Comparison of ENCODE assay signal across 8 cellular contexts in genomic region chr6:38570750-38571149, GRCh38.
A peak's percentile ranks its signal among the peaks of the same experiment; 100 is the strongest.
DNase-seq lines count a peak whose midpoint lies in the region; ATAC-seq, FAIRE-seq and TF ChIP-seq lines count a peak whose summit lies in the region.

No MANE protein-coding gene starts in this region.

- no peak for TF ChIP-seq EP300 in K562 (IDR thresholded peaks at IDR 0.05; ENCODE audit: low read length)

- no peaks in the 10 kb centered on the region for H3K79me2 ChIP-seq in DND-41 (ENCODE audit: insufficient read depth, low read length)
- H3K79me2 ChIP-seq in KMS-11 (ENCODE audit: insufficient read depth, low read depth) = no peaks in the 10 kb centered on the region
- no peaks in the 10 kb centered on the region for H3K79me2 ChIP-seq in K562 (ENCODE audit: control insufficient read depth, insufficient read depth, low read length)

- H3K27ac Mint-ChIP-seq in activated T-cell treated with anti-CD3 and anti-CD28 coated beads, Interleukin-2, amount 50 U/mL, for 24 hours = no peak overlapping the region

- H3K4me1 ChIP-seq in DND-41 (ENCODE audit: insufficient read depth, low read length) = peaks cover 5% of the 10 kb centered on the region; the same call in 1 of the 2 replicates
- H3K4me1 ChIP-seq in KMS-11 (ENCODE audit: low read depth, poor library complexity, severe bottlenecking) = no peaks in the 10 kb centered on the region
- peaks cover 0 to 16% of the 10 kb centered on the region in 2 experiments; a peak in 3 of 5 replicates for H3K4me1 ChIP-seq in K562 (replicated peaks in 1 of 2; ENCODE audit: control insufficient read depth in 2 of 2, insufficient read depth in 2 of 2, low read length in 2 of 2)

- CTCF ChIA-PET in K562 (lab: Yijun Ruan, JAX; ENCODE audit: low intra/inter-chr PET ratio) = interaction anchor here (0.6 kb wide), 1 partner anchor 1586 kb away, joined by 3 read pairs; no protein-coding TSS in a partner anchor

- DNase-seq in DND-41 = no peak
- DNase-seq in K562 (ENCODE audit: extremely low read depth in 1 of 4, low spot score in 3 of 4) = peak in 1 of 4 experiments; percentile 21
- DNase-seq in myocyte (ENCODE audit: low read depth) = peak; percentile 26
- no peak for DNase-seq in stimulated activated CD4-positive, alpha-beta T cell treated with anti-CD3 and anti-CD28 coated beads, Interleukin-2, amount 100 ng/mL, for 24 hours
- no peak for DNase-seq in activated T-cell treated with anti-CD3 and anti-CD28 coated beads, Interleukin-2, amount 50 U/mL, for 24 hours
- no peak for DNase-seq in GM19238 (ENCODE audit: insufficient read length, low spot score)

- POLR2A ChIA-PET in K562 (lab: Yijun Ruan, JAX) = interaction anchor here (0.6 to 1.5 kb wide), 6 partner anchors 9 to 214 kb away, joined by 3 to 5 read pairs (median 4); no protein-coding TSS in a partner anchor

- no peak overlapping the region for H3K4me3 Mint-ChIP-seq in activated T-cell treated with anti-CD3 and anti-CD28 coated beads, Interleukin-2, amount 50 U/mL, for 24 hours

- TF ChIP-seq POLR2A in K562 (conservative IDR thresholded peaks at IDR 0.05) = no peak

- no peak overlapping the region for H3K4me2 ChIP-seq in DND-41 (ENCODE audit: insufficient read depth, low read length)
- no peak overlapping the region for H3K4me2 ChIP-seq in KMS-11
- no peak overlapping the region for H3K4me2 ChIP-seq in K562 (ENCODE audit: insufficient read depth, low read length)

- H3K27me3 Mint-ChIP-seq in activated T-cell treated with anti-CD3 and anti-CD28 coated beads, Interleukin-2, amount 50 U/mL, for 24 hours = no peaks in the 10 kb centered on the region

- H2AFZ ChIP-seq in DND-41 (ENCODE audit: low read depth, low read length) (no peak overlapping the region), KMS-11 (ENCODE audit: low read depth) (no peak overlapping the region), K562 (ENCODE audit: low read depth, low read length) (no peak overlapping the region)

- ATAC-seq in DND-41 (ENCODE audit: insufficient read depth, low read depth) = no peak
- ATAC-seq in K562 = peak; percentile 64; the same call in 1 of the 3 replicates
- no peak for ATAC-seq in GM18502 (IDR thresholded peaks at IDR 0.05; ENCODE audit: poor library complexity, unreplicated experiment)

- intact Hi-C loops in K562 (cut with micrococcal nuclease) = loop anchor here (5.0 kb wide), 1 partner anchor 73 kb away; no protein-coding TSS in a partner anchor

- peak; percentile 48 for TF ChIP-seq CTCF in DND-41 (IDR thresholded peaks at IDR 0.05; ENCODE audit: borderline replicate concordance, extremely low read depth, low read length, poor library complexity, severe bottlenecking)
- peak; percentile 36 for TF ChIP-seq CTCF in KMS-11 (conservative IDR thresholded peaks at IDR 0.05; ENCODE audit: low read depth, low read length)
- peak; percentile 25 to 60 (median 34); a peak in 3 of 6 replicates for TF ChIP-seq CTCF in K562 (IDR thresholded peaks at IDR 0.05 in 2 of 3, conservative IDR thresholded peaks at IDR 0.05 in 1 of 3; ENCODE audit: insufficient read depth in 2 of 3, low read depth in 1 of 3, low read length in 3 of 3)

- peaks cover 26% of the 10 kb centered on the region for H3K4me1 Mint-ChIP-seq in activated T-cell treated with anti-CD3 and anti-CD28 coated beads, Interleukin-2, amount 50 U/mL, for 24 hours (ENCODE audit: low read depth)

- H3K9me1 ChIP-seq in K562 (ENCODE audit: control insufficient read depth, insufficient read depth, low read length) = no peaks in the 10 kb centered on the region

- H3K4me3 ChIP-seq in DND-41 (ENCODE audit: low read depth in 1 of 2, low read length in 2 of 2) (no peak overlapping the region), KMS-11 (IDR thresholded peaks at IDR 0.05; ENCODE audit: insufficient read depth, low read depth, low read length) (no peak overlapping the region), K562 (no peak overlapping the region)

- 2% methylated on average over 2 of the region's 2 CpGs for WGBS in K562 (ENCODE audit: insufficient coverage, low coverage, missing lambda C conversion rate)

- no peaks in the 10 kb centered on the region for H3K9me3 Mint-ChIP-seq in activated T-cell treated with anti-CD3 and anti-CD28 coated beads, Interleukin-2, amount 50 U/mL, for 24 hours

- no peaks in the 10 kb centered on the region for H4K20me1 ChIP-seq in DND-41 (ENCODE audit: insufficient read depth, low read length)
- H4K20me1 ChIP-seq in KMS-11 (ENCODE audit: insufficient read depth) = no peaks in the 10 kb centered on the region
- H4K20me1 ChIP-seq in K562 (replicated peaks; ENCODE audit: control insufficient read depth, insufficient read depth, low read length) = no peaks in the 10 kb centered on the region

- H3K36me3 ChIP-seq in DND-41 (ENCODE audit: insufficient read depth, low read length) = no peaks in the 10 kb centered on the region
- H3K36me3 ChIP-seq in KMS-11 (ENCODE audit: insufficient read depth) = no peaks in the 10 kb centered on the region
- H3K36me3 ChIP-seq in K562 (ENCODE audit: control insufficient read depth, insufficient read depth, low read length) = no peaks in the 10 kb centered on the region

- TF ChIP-seq RAD21 in K562 (CRISPR knock-in tag; conservative IDR thresholded peaks at IDR 0.05 in 1 of 2, IDR thresholded peaks at IDR 0.05 in 1 of 2) = peak; percentile 48 to 73

- in situ Hi-C loops in K562 (cut with MboI) = no loop called here

- no TSS peak for BruUV-seq in K562 (replicated peaks; lab: Mats Ljungman, UMichigan)

- H3K27ac ChIP-seq in DND-41 (ENCODE audit: low read length) = no peak overlapping the region
- no peak overlapping the region for H3K27ac ChIP-seq in KMS-11
- H3K27ac ChIP-seq in K562 (ENCODE audit: extremely low read depth, low read depth, low read length) = no peak overlapping the region

- H3K9ac ChIP-seq in DND-41 (ENCODE audit: low read depth, low read length) (no peak overlapping the region), KMS-11 (no peak overlapping the region), K562 (ENCODE audit: insufficient read depth in 1 of 2, low read depth in 2 of 2, low read length in 2 of 2) (no peak overlapping the region)

- peak; percentile 11 for FAIRE-seq in K562 (lab: Jason Lieb, UNC)

- no peaks in the 10 kb centered on the region for H3K9me3 ChIP-seq in DND-41 (ENCODE audit: insufficient read depth, low read length, severe bottlenecking)
- no peaks in the 10 kb centered on the region for H3K9me3 ChIP-seq in K562 (replicated peaks; ENCODE audit: control insufficient read depth, insufficient read depth, low read depth, low read length)

- peaks cover 29% of the 10 kb centered on the region for H3K36me3 Mint-ChIP-seq in activated T-cell treated with anti-CD3 and anti-CD28 coated beads, Interleukin-2, amount 50 U/mL, for 24 hours (ENCODE audit: low read depth)

- H3K27me3 ChIP-seq in DND-41 (ENCODE audit: insufficient read depth, low read length, poor library complexity) (no peaks in the 10 kb centered on the region), KMS-11 (ENCODE audit: insufficient read depth, low read depth) (no peaks in the 10 kb centered on the region), K562 (ENCODE audit: control insufficient read depth in 2 of 2, insufficient read depth in 2 of 2, low read length in 2 of 2) (no peaks in the 10 kb centered on the region)

TF ChIP-seq in K562, 482 proteins besides CTCF, POLR2A, EP300 and RAD21:
- TF ChIP-seq PCBP1 (IDR thresholded peaks at IDR 0.05; ENCODE audit: low read depth, low read length, poor library complexity, severe bottlenecking) (no peak), DLX4 (CRISPR knock-in tag; IDR thresholded peaks at IDR 0.05) (no peak), RFX1 (IDR thresholded peaks at IDR 0.05) (no peak), SFPQ (IDR thresholded peaks at IDR 0.05; ENCODE audit: low read depth, low read length) (no peak), XRCC3 (IDR thresholded peaks at IDR 0.05) (no peak), NFIC (IDR thresholded peaks at IDR 0.05) (no peak)
